ENCODE assay signal across 9 cellular contexts in the genomic region with DNA sequence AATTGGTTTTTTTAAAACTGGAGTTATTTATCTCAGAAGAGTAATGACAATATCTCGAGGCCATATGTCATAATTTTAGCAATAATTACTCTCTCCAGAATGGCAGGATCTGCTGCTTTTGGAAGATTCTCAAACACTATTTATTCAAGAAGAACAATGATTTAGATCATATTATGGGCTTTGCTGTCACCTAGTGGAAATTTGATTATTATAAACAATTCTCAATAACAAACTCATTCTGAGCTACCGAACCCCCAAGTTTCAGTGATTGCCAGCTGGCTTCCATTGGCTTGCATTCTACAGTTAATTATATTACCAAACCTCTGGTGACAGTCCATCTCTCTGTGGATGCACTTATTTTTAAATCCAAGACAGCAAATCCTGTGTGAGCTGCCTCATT. TPM values are rescaled to one million over a fixed set of nuclear protein-coding genes. Genes with fewer than 3 reads are reported as not detected.
DNase-seq lines count a peak whose midpoint lies in the region; ATAC-seq and TF ChIP-seq lines count a peak whose summit lies in the region.
"Had no signal": no experiment of that assay in that cellular context is flagged by ENCODE, and none has a peak within 500 bp of the region (broad histone marks: within the 10 kb centered on the region; RNA-seq: fewer than 3 reads in every experiment).

No MANE protein-coding gene starts in this region.

- ATAC-seq in HG03280 (IDR thresholded peaks at IDR 0.05; ENCODE audit: unreplicated experiment): no peak

- H3K36me3 Mint-ChIP-seq in brain (no peaks in the 10 kb centered on the region), nephron (ENCODE audit: low read depth) (no peaks in the 10 kb centered on the region)
- H3K36me3 Mint-ChIP-seq: IgD-negative memory B cell had no signal

- peaks cover 7% of the 10 kb centered on the region for H3K4me1 Mint-ChIP-seq in brain
- no peaks in the 10 kb centered on the region for H3K4me1 Mint-ChIP-seq in nephron
- H3K4me1 Mint-ChIP-seq: IgD-negative memory B cell had no signal

- H3K27ac Mint-ChIP-seq in brain (peak overlapping the region in 1 of 5 experiments; percentile 19), nephron (no peak overlapping the region)
- H3K27ac Mint-ChIP-seq: IgD-negative memory B cell had no signal

- no peak overlapping the region for H3K4me3 Mint-ChIP-seq in brain
- H3K4me3 Mint-ChIP-seq in nephron: no peak overlapping the region
- H3K4me3 Mint-ChIP-seq: IgD-negative memory B cell had no signal

- DNase-seq in ELR (ENCODE audit: low read depth) (peak; percentile 24), NCI-H1436 treated with DMSO at 0.1 percent for 48 hours (lab: John Stamatoyannopoulos, UW) (peak; percentile 57), cerebellar nuclear complex (lab: John Stamatoyannopoulos, UW) (no peak)
- no peak for DNase-seq in activated T-cell treated with anti-CD3 and anti-CD28 coated beads, Interleukin-2, amount 50 U/mL, for 48 hours
- no peak for DNase-seq in activated effector memory CD4-positive, alpha-beta T cell treated with Interleukin-2 at 50 U/mL for 16 hours

- H3K27me3 Mint-ChIP-seq in brain (no peaks in the 10 kb centered on the region), nephron (ENCODE audit: low read depth) (no peaks in the 10 kb centered on the region)

- H3K9me3 Mint-ChIP-seq in brain: no peaks in the 10 kb centered on the region
- no peaks in the 10 kb centered on the region for H3K9me3 Mint-ChIP-seq in nephron
- H3K9me3 Mint-ChIP-seq: IgD-negative memory B cell had no signal

- TF ChIP-seq CTCF in brain (conservative IDR thresholded peaks at IDR 0.05) (peak; percentile 70 to 73), nephron (IDR thresholded peaks at IDR 0.05; ENCODE audit: unreplicated experiment in 3 of 3) (peak; percentile 42 to 50 (median 43))

RNA-seq across cellular contexts. Expression of gene SLC36A4, which starts 27.9 kb away (rescaled TPM):
- polyA plus RNA-seq in brain (ENCODE audit: insufficient read depth, low read depth, low replicate concordance): 16.0 TPM

Comparison
In these comparisons a context has a peak if more than half of its experiments do, and no peak if none do; other contexts are left out.
1. DNase-seq: peak in ELR (single experiment) and NCI-H1436 treated with DMSO at 0.1 percent for 48 hours (single experiment); none in activated T-cell treated with anti-CD3 and anti-CD28 coated beads, Interleukin-2, amount 50 U/mL, for 48 hours (0 of 2), activated effector memory CD4-positive, alpha-beta T cell treated with Interleukin-2 at 50 U/mL for 16 hours (single experiment) and cerebellar nuclear complex (0 of 2).